8 cellular contexts compared by ENCODE assay signal in genomic region chr12:105839629-105840127, GRCh38.
"Had no signal": no experiment of that assay in that cellular context is flagged by ENCODE, and none has a peak within 500 bp of the region (broad histone marks: within the 10 kb centered on the region; RNA-seq: fewer than 3 reads in every experiment).

No MANE protein-coding gene starts in this region.

- H3K9ac ChIP-seq: GM23248 had no signal

- DNase-seq: GM23248, GOT3, H9, HCEC 1CT, IMR-90, KBM-7 had no signal

- H2AFZ ChIP-seq: GM23248 had no signal

- H3K27ac ChIP-seq: GM23248 had no signal

- H3K4me3 ChIP-seq: GM23248 had no signal

- FAIRE-seq: H54, HTR-8/SVneo had no signal
